In genomic region chr19:32404213-32404938, GRCh38 we compare ENCODE assay signal across 7 cellular contexts. TPM values are rescaled to one million over a fixed set of nuclear protein-coding genes. Genes with fewer than 3 reads are reported as not detected.
DNase-seq lines count a peak whose midpoint lies in the region; ATAC-seq and TF ChIP-seq lines count a peak whose summit lies in the region.

No MANE protein-coding gene starts in this region.

- H3K27me3 ChIP-seq in HUES48 (ENCODE audit: control insufficient read depth, insufficient read depth, low read length) (no peaks in the 10 kb centered on the region), right cardiac atrium (ENCODE audit: control insufficient read depth, insufficient read depth) (no peaks in the 10 kb centered on the region)

- H3K4me1 ChIP-seq in HUES48 (ENCODE audit: control insufficient read depth, insufficient read depth, low read length) (peaks cover 22% of the 10 kb centered on the region), right cardiac atrium (ENCODE audit: control insufficient read depth, insufficient read depth, low read length) (peaks cover 6% of the 10 kb centered on the region)

- H3K9me3 Mint-ChIP-seq in WTC11, result no peaks in the 10 kb centered on the region

- TF ChIP-seq CTCF in WTC11 (IDR thresholded peaks at IDR 0.05), result no peak

- DNase-seq in WTC11 (ENCODE audit: low spot score) (no peak), right cardiac atrium (peak in 2 of 3 donors; percentile 56 to 58), DMS53 (lab: John Stamatoyannopoulos, UW) (no peak), NCI-H187 (lab: John Stamatoyannopoulos, UW) (no peak)

- peak overlapping the region; percentile 83 for H3K4me3 Mint-ChIP-seq in WTC11

- H3K27me3 Mint-ChIP-seq in WTC11 (ENCODE audit: low read depth), result no peaks in the 10 kb centered on the region

- ATAC-seq in WTC11 (no peak), right cardiac atrium (no peak), HG02571 (IDR thresholded peaks at IDR 0.05; ENCODE audit: unreplicated experiment) (no peak)

- 63% methylated on average over 20 of the region's 20 CpGs for WGBS in right cardiac atrium

- H3K27ac ChIP-seq in HUES48 (ENCODE audit: low read depth, low read length) (peak overlapping the region; percentile 99), right cardiac atrium (ENCODE audit: low read length) (no peak overlapping the region), skin epidermis (peak overlapping the region in 20 of 21 experiments; percentile 89 to 99 (median 98))

- CTCF ChIA-PET in WTC11 (lab: Charles Lee), result no interaction called here

- H3K9me3 ChIP-seq in HUES48 (ENCODE audit: control insufficient read depth, insufficient read depth, low read length), result no peaks in the 10 kb centered on the region
- no peaks in the 10 kb centered on the region for H3K9me3 ChIP-seq in right cardiac atrium (ENCODE audit: control insufficient read depth, low read length)

- peaks cover 35% of the 10 kb centered on the region for H3K4me1 Mint-ChIP-seq in WTC11

- POLR2A ChIA-PET in WTC11 (lab: Charles Lee), result no interaction called here

- intact Hi-C loops in right cardiac atrium (cut with DNase I), result no loop called here

- peak overlapping the region; percentile 92 for H3K9ac ChIP-seq in HUES48 (ENCODE audit: low read depth, low read length)

- peak overlapping the region; percentile 76 for H3K4me3 ChIP-seq in HUES48 (ENCODE audit: low read depth, low read length)
- peak overlapping the region; percentile 83 for H3K4me3 ChIP-seq in right cardiac atrium (ENCODE audit: low read length)
- peak overlapping the region; percentile 67 to 92 (median 82) for H3K4me3 ChIP-seq in skin epidermis

- peaks cover 21% of the 10 kb centered on the region for H3K36me3 Mint-ChIP-seq in WTC11

- H3K36me3 ChIP-seq in HUES48 (ENCODE audit: control insufficient read depth, insufficient read depth, low read length), result peaks cover 15% of the 10 kb centered on the region

- H3K27ac Mint-ChIP-seq in WTC11, result peak overlapping the region; percentile 88

TF ChIP-seq in WTC11, 78 proteins besides CTCF, POLR2A, EP300 and RAD21:
- TF ChIP-seq PREB (CRISPR knock-in tag; IDR thresholded peaks at IDR 0.05; ENCODE audit: borderline replicate concordance), result no peak
- no peak for TF ChIP-seq HMGA2 (CRISPR knock-in tag; IDR thresholded peaks at IDR 0.05)
- no peak for TF ChIP-seq JUN (CRISPR knock-in tag; IDR thresholded peaks at IDR 0.05)
- TF ChIP-seq ZNF121 (CRISPR knock-in tag; IDR thresholded peaks at IDR 0.05), result peak; percentile 72

RNA-seq across cellular contexts. Expression of gene DPY19L3, which starts 1.2 kb away (rescaled TPM):
- 63.0 to 74.3 TPM (median 73.2 TPM) in 3 replicates for total RNA-seq in WTC11 (2021)
- 10 to 100 TPM in 2 of 4 donors, 1 to 10 TPM in 2; 8.7 to 13.3 (median 11.3) TPM for total RNA-seq in right cardiac atrium
- 3.2 TPM for polyA plus RNA-seq in right cardiac atrium

RNA-seq across cellular contexts. Expression of gene ZNF507, which starts 59.0 kb away (rescaled TPM):
- total RNA-seq in WTC11 (2021), result 25.7 to 27.6 TPM (median 26.4 TPM) in 3 replicates
- total RNA-seq in right cardiac atrium, result 10 to 100 TPM; 13.9 to 19.5 (median 16.0) TPM
- 3.6 TPM for polyA plus RNA-seq in right cardiac atrium

Comparison
In these comparisons a context has a peak if more than half of its experiments do, and no peak if none do; other contexts are left out.
1. DNase-seq: peak in right cardiac atrium (2 of 3); none in WTC11 (single experiment), DMS53 (single experiment) and NCI-H187 (0 of 2).
2. Peak in every context shown above with its lines, with median percentiles within 50 percentile points of each other: H3K4me3 ChIP-seq.